ENCODE assay signal across 10 cellular contexts in the genomic region with DNA sequence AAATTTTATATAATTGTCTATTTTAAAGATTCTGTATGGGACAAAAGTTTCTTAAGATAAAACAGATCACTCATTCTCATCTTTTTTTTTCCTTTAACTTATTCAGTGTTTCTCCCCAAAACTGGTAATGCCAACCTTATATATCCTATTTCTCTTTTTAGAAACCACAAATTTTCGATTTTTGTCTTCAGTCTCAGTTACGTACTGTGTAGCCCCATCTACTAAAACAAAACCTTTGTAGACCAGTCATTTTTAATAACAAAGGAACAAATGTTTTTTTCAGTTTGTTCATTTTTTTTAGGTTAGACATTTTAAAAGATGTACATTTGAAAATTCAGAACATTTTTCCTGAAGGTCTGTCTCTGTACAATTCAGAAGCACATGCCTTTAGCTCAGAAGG. TPM values are rescaled to one million over a fixed set of nuclear protein-coding genes. Genes with fewer than 3 reads are reported as not detected.
DNase-seq lines count a peak whose midpoint lies in the region; ATAC-seq and TF ChIP-seq lines count a peak whose summit lies in the region.
"Had no signal": no experiment of that assay in that cellular context is flagged by ENCODE, and none has a peak within 500 bp of the region (broad histone marks: within the 10 kb centered on the region; RNA-seq: fewer than 3 reads in every experiment).

No MANE protein-coding gene starts in this region.

- H3K4me3 ChIP-seq in colonic mucosa: no peak overlapping the region

- no peaks in the 10 kb centered on the region for H3K4me1 ChIP-seq in colonic mucosa

- H3K9ac ChIP-seq in colonic mucosa (ENCODE audit: low read depth in 2 of 2, low read length in 2 of 2): no peak overlapping the region

- peak overlapping the region; percentile 0 for H3K27ac ChIP-seq in colonic mucosa

- H3K27me3 ChIP-seq in colonic mucosa: no peaks in the 10 kb centered on the region

- intact Hi-C loops in colonic mucosa (cut with DNase I): no loop called here
- intact Hi-C loops in left colon (cut with DNase I, micrococcal nuclease): no loop called here

- no peak for TF ChIP-seq CTCF in colonic mucosa (IDR thresholded peaks at IDR 0.05)

- no peaks in the 10 kb centered on the region for H3K36me3 ChIP-seq in colonic mucosa

- ATAC-seq in GM18858 (IDR thresholded peaks at IDR 0.05; ENCODE audit: unreplicated experiment) (peak; percentile 41), GM21447 (IDR thresholded peaks at IDR 0.05; ENCODE audit: unreplicated experiment) (peak; percentile 59), HG03342 (IDR thresholded peaks at IDR 0.05; ENCODE audit: unreplicated experiment) (peak; percentile 52), left colon (no peak)

- H3K9me3 ChIP-seq in colonic mucosa: no peaks in the 10 kb centered on the region

- DNase-seq in colonic mucosa (no peak), C1 segment of cervical spinal cord (lab: John Stamatoyannopoulos, UW) (no peak), H4 (ENCODE audit: low spot score) (no peak), cerebellar nuclear complex (lab: John Stamatoyannopoulos, UW) (no peak), left colon (no peak)
- DNase-seq: activated CD8-positive, alpha-beta memory T cell treated with anti-CD3 and anti-CD28 coated beads, Interleukin-2, amount 50 U/mL, for 4 hours; RPMI8226 had no signal

RNA-seq across cellular contexts. Expression of a gene that starts 18.2 kb away (rescaled TPM):
- 10 to 100 TPM; 13.4 to 28.3 TPM for total RNA-seq in colonic mucosa
- 12.9 and 14.0 TPM in 2 replicates for total RNA-seq in H4 (2014; rRNA removed; shearing (Covaris generic))
- 10 to 100 TPM; 15.3 to 47.1 TPM for total RNA-seq in left colon

RNA-seq across cellular contexts. Expression of a gene that starts 51.2 kb away (rescaled TPM):
- total RNA-seq in colonic mucosa: 1 to 10 TPM; 8.1 to 8.3 TPM
- total RNA-seq in H4 (2014; rRNA removed; shearing (Covaris generic)): 8.1 and 14.4 TPM in 2 replicates
- total RNA-seq in left colon: 1 to 10 TPM; 6.3 to 6.4 TPM
